8 cellular contexts compared by ENCODE assay signal in genomic region chr10:75230600-75231038, GRCh38. TPM values are rescaled to one million over a fixed set of nuclear protein-coding genes. Genes with fewer than 3 reads are reported as not detected.
DNase-seq lines count a peak whose midpoint lies in the region; ATAC-seq lines count a peak whose summit lies in the region.

No MANE protein-coding gene starts in this region.

- no peak for ATAC-seq in HG03135 (IDR thresholded peaks at IDR 0.05; ENCODE audit: unreplicated experiment)

- intact Hi-C loops in cardiac septum (cut with DNase I), result loop anchor here (2.0 to 10.0 kb wide), 3 partner anchors 42 to 406 kb away; partner anchors contain the start of gene KAT6B

- in situ Hi-C loops in G401 (cut with HindIII; ENCODE audit: low sequenced_read_pairs), result no loop called here

- peak; percentile 90 for DNase-seq in G401 (ENCODE audit: low spot score)
- DNase-seq in HCEC 1CT, result peak; percentile 80
- peak; percentile 62 for DNase-seq in NCI-H1092 (lab: John Stamatoyannopoulos, UW)
- DNase-seq in T follicular helper cell (ENCODE audit: low read depth), result peak; percentile 93
- peak; percentile 85 for DNase-seq in activated naive CD8-positive, alpha-beta T cell treated with anti-CD3 and anti-CD28 coated beads, Interleukin-2, amount 50 U/mL, for 16 hours (ENCODE audit: low read depth, low spot score)
- DNase-seq in cardiac septum (ENCODE audit: low spot score), result peak; percentile 94
- peak; percentile 68 for DNase-seq in retina

RNA-seq across cellular contexts. Expression of gene COMTD1, which starts 5.1 kb away (rescaled TPM):
- total RNA-seq in G401 (2014; rRNA removed; shearing (Covaris generic)), result 33.8 and 49.2 TPM in 2 replicates
- total RNA-seq in cardiac septum, result 29.2 TPM

RNA-seq across cellular contexts. Expression of gene VDAC2, which starts 20.0 kb away (rescaled TPM):
- 181 and 192 TPM in 2 replicates for total RNA-seq in G401 (2014; rRNA removed; shearing (Covaris generic))
- total RNA-seq in cardiac septum, result 388 TPM
